In the genomic region with DNA sequence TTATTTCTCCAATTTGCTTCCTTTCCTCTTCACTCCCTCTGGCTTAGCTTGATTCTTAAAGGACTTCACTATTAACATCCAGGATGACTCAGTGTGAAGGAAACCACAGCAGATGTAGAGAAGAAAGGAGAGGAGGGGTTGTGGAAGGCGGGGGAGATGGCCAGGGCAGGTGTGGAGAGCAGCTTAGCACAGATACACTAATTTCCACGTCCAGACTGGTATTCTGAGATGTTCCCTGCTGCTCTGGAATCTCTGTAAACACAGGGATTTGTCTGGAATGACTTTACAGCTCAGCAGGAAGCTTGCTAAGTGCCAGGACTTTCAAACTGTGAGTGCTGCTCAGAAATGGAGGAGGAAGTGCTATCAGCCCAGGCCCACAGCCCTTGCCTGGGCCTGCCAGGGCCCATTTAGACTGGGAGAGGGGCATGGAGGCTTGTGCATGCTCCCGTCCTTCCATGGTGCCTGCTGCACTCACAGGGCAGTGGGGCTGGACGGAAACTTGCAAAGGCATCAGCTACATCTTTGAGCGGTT, we compare ENCODE assay signal across 10 cellular contexts.
DNase-seq lines count a peak whose midpoint lies in the region; ATAC-seq and TF ChIP-seq lines count a peak whose summit lies in the region.
"Had no signal": no experiment of that assay in that cellular context is flagged by ENCODE, and none has a peak within 500 bp of the region (broad histone marks: within the 10 kb centered on the region; RNA-seq: fewer than 3 reads in every experiment).

No MANE protein-coding gene starts in this region.

- no peaks in the 10 kb centered on the region for H4K20me1 ChIP-seq in DND-41 (ENCODE audit: insufficient read depth, low read length)

- no peak overlapping the region for H3K14ac ChIP-seq in mesenchymal stem cell (ENCODE audit: low read length in 2 of 2)

- H2BK15ac ChIP-seq in mesenchymal stem cell (ENCODE audit: low read depth, poor library complexity, severe bottlenecking) = no peak overlapping the region

- TF ChIP-seq CTCF in DND-41 (IDR thresholded peaks at IDR 0.05; ENCODE audit: borderline replicate concordance, extremely low read depth, low read length, poor library complexity, severe bottlenecking) (no peak), LNCaP clone FGC (IDR thresholded peaks at IDR 0.05; ENCODE audit: control insufficient read depth, extremely low read depth, insufficient read depth) (no peak), brain (conservative IDR thresholded peaks at IDR 0.05) (no peak)

- no peak overlapping the region for H4K91ac ChIP-seq in mesenchymal stem cell (ENCODE audit: low read length)

- peak overlapping the region; percentile 58 for H2BK5ac ChIP-seq in mesenchymal stem cell (ENCODE audit: low read depth, low read length, poor library complexity, severe bottlenecking)

- H2BK12ac ChIP-seq in mesenchymal stem cell (ENCODE audit: low read length in 2 of 2) = peak overlapping the region in 1 of 2 experiments; percentile 13

- H3K27me3 ChIP-seq in DND-41 (ENCODE audit: insufficient read depth, low read length, poor library complexity) (no peaks in the 10 kb centered on the region), mesenchymal stem cell (ENCODE audit: control insufficient read depth in 1 of 2, insufficient read depth in 1 of 2, low read length in 2 of 2) (no peaks in the 10 kb centered on the region)

- peak overlapping the region in 3 of 5 experiments; percentile 1 to 81 (median 63) for H3K27ac Mint-ChIP-seq in brain
- H3K27ac Mint-ChIP-seq: activated CD4-positive, alpha-beta memory T cell treated with anti-CD3 and anti-CD28 coated beads for 36 hours had no signal

- H3K9ac ChIP-seq in DND-41 (ENCODE audit: low read depth, low read length) = no peak overlapping the region
- H3K9ac ChIP-seq in mesenchymal stem cell (ENCODE audit: low read length) = peak overlapping the region; percentile 64

- peak overlapping the region; percentile 89 for H4K8ac ChIP-seq in mesenchymal stem cell (ENCODE audit: low read length)

- peak overlapping the region; percentile 63 to 81 for H3K18ac ChIP-seq in mesenchymal stem cell (ENCODE audit: low read depth in 1 of 2, low read length in 2 of 2)

- H3K23ac ChIP-seq in mesenchymal stem cell (ENCODE audit: low read length in 2 of 2) = no peak overlapping the region

- H2AK5ac ChIP-seq in mesenchymal stem cell (ENCODE audit: low read length, severe bottlenecking) = no peak overlapping the region

- peak overlapping the region; percentile 57 for H3K27ac ChIP-seq in DND-41 (ENCODE audit: low read length)
- peak overlapping the region; percentile 99 for H3K27ac ChIP-seq in mesenchymal stem cell (ENCODE audit: low read length, poor library complexity, severe bottlenecking)
- H3K27ac ChIP-seq: HL-60 had no signal

- H3K36me3 Mint-ChIP-seq in brain = no peaks in the 10 kb centered on the region
- H3K36me3 Mint-ChIP-seq: activated CD4-positive, alpha-beta memory T cell treated with anti-CD3 and anti-CD28 coated beads for 36 hours had no signal

- H3K27me3 Mint-ChIP-seq in brain = peaks cover 5% of the 10 kb centered on the region
- H3K27me3 Mint-ChIP-seq: activated CD4-positive, alpha-beta memory T cell treated with anti-CD3 and anti-CD28 coated beads for 36 hours had no signal

- H2BK120ac ChIP-seq in mesenchymal stem cell (ENCODE audit: low read depth, low read length) = no peak overlapping the region

- H3K4me3 ChIP-seq in DND-41 (ENCODE audit: low read depth in 1 of 2, low read length in 2 of 2) = no peak overlapping the region
- H3K4me3 ChIP-seq in LNCaP clone FGC (ENCODE audit: low read depth, low read length) = no peak overlapping the region
- no peak overlapping the region for H3K4me3 ChIP-seq in mesenchymal stem cell (ENCODE audit: insufficient read depth in 1 of 2, low read depth in 1 of 2, low read length in 2 of 2)

- H3K4ac ChIP-seq in mesenchymal stem cell (ENCODE audit: low read depth in 1 of 2, low read length in 2 of 2) = no peak overlapping the region

- no peak overlapping the region for H3K4me2 ChIP-seq in DND-41 (ENCODE audit: insufficient read depth, low read length)
- H3K4me2 ChIP-seq in mesenchymal stem cell (ENCODE audit: low read length, poor library complexity, severe bottlenecking) = no peak overlapping the region

- DNase-seq in DND-41 (peak; percentile 44), LNCaP clone FGC (ENCODE audit: low read depth) (peak; percentile 34), mesenchymal stem cell (peak; percentile 73), T-helper 9 cell (no peak), cortex of kidney (lab: John Stamatoyannopoulos, UW) (no peak), middle frontal gyrus (ENCODE audit: extremely low spot score, low spot score) (no peak)
- DNase-seq in activated CD4-positive, alpha-beta T cell treated with anti-CD3 and anti-CD28 coated beads for 48 hours = no peak
- DNase-seq: activated CD4-positive, alpha-beta memory T cell treated with anti-CD3 and anti-CD28 coated beads for 36 hours had no signal

- H3K4me1 Mint-ChIP-seq in brain = peaks cover 21% of the 10 kb centered on the region

- H3K36me3 ChIP-seq in DND-41 (ENCODE audit: insufficient read depth, low read length) = peaks cover 39% of the 10 kb centered on the region
- H3K36me3 ChIP-seq in mesenchymal stem cell (ENCODE audit: control insufficient read depth in 1 of 2, insufficient read depth in 2 of 2, low read depth in 1 of 2, low read length in 2 of 2) = no peaks in the 10 kb centered on the region

- peak; percentile 98 for ATAC-seq in DND-41 (ENCODE audit: insufficient read depth, low read depth)

- H3K4me3 Mint-ChIP-seq in brain = no peak overlapping the region
- H3K4me3 Mint-ChIP-seq: activated CD4-positive, alpha-beta memory T cell treated with anti-CD3 and anti-CD28 coated beads for 36 hours had no signal

- WGBS in mesenchymal stem cell = 18% methylated on average over 4 of the region's 5 CpGs

- H3K9me3 ChIP-seq in DND-41 (ENCODE audit: insufficient read depth, low read length, severe bottlenecking) (peaks cover 7% of the 10 kb centered on the region), mesenchymal stem cell (ENCODE audit: control insufficient read depth, low read length) (no peaks in the 10 kb centered on the region)

- H3K79me1 ChIP-seq in mesenchymal stem cell (replicated peaks; ENCODE audit: low read length, poor library complexity, severe bottlenecking) = no peaks in the 10 kb centered on the region

- peaks cover 0 to 8% (median 0%) of the 10 kb centered on the region in 5 experiments for H3K9me3 Mint-ChIP-seq in brain
- H3K9me3 Mint-ChIP-seq: activated CD4-positive, alpha-beta memory T cell treated with anti-CD3 and anti-CD28 coated beads for 36 hours had no signal

- H2AFZ ChIP-seq in DND-41 (ENCODE audit: low read depth, low read length) (no peak overlapping the region), mesenchymal stem cell (ENCODE audit: low read depth, low read length) (no peak overlapping the region)

- H3K4me1 ChIP-seq in DND-41 (ENCODE audit: insufficient read depth, low read length) (peaks cover 23% of the 10 kb centered on the region), mesenchymal stem cell (ENCODE audit: control insufficient read depth, insufficient read depth, low read depth, low read length) (peaks cover 4% of the 10 kb centered on the region)

- H3K79me2 ChIP-seq in DND-41 (ENCODE audit: insufficient read depth, low read length) = peaks cover 2% of the 10 kb centered on the region; the same call in 1 of the 2 replicates

Comparison
In these comparisons a context has a peak if more than half of its experiments do, and no peak if none do; other contexts are left out.
1. DNase-seq: peak in DND-41 (single experiment), LNCaP clone FGC (single experiment) and mesenchymal stem cell (single experiment); none in activated CD4-positive, alpha-beta T cell treated with anti-CD3 and anti-CD28 coated beads for 48 hours (single experiment), T-helper 9 cell (single experiment), cortex of kidney (single experiment) and middle frontal gyrus (single experiment).